ENCODE assay signal across 1 cellular context in the genomic region with DNA sequence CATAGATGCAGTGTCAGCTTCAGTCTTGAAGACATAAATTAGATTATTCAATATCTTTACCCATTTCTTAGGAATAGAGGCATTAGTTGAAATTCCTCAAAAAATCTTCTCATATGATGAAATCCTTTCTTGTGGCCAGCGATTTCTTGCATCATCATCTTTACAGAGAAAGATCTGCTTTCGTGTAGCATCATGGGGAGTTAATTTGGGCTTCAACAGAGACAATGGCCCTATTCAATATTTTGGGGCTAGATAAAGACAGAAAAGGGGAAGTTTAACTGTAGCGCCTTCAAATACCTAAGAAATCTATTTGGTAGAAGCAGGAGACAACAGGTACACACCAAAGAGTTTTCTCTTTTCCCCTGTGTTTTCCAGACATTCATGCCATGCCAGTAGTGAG.
TF ChIP-seq lines count a peak whose summit lies in the region.

No MANE protein-coding gene starts in this region.

TF ChIP-seq in K562, 482 proteins besides CTCF, POLR2A, EP300 and RAD21 (continued from another document):
- TF ChIP-seq, protein P1, sequence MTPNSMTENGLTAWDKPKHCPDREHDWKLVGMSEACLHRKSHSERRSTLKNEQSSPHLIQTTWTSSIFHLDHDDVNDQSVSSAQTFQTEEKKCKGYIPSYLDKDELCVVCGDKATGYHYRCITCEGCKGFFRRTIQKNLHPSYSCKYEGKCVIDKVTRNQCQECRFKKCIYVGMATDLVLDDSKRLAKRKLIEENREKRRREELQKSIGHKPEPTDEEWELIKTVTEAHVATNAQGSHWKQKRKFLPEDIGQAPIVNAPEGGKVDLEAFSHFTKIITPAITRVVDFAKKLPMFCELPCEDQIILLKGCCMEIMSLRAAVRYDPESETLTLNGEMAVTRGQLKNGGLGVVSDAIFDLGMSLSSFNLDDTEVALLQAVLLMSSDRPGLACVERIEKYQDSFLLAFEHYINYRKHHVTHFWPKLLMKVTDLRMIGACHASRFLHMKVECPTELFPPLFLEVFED (CRISPR knock-in tag; conservative IDR thresholded peaks at IDR 0.05): no peak
- TF ChIP-seq EGR1 (conservative IDR thresholded peaks at IDR 0.05) (no peak), NCOR1 (IDR thresholded peaks at IDR 0.05) (no peak), CEBPB (tag; IDR thresholded peaks at IDR 0.05) (peak; percentile 73), MCM5 (IDR thresholded peaks at IDR 0.05; ENCODE audit: low read depth) (no peak), CREBBP (IDR thresholded peaks at IDR 0.05; ENCODE audit: low read depth, low read length) (no peak), ZFP1 (CRISPR knock-in tag; IDR thresholded peaks at IDR 0.05) (no peak), CEBPG (CRISPR knock-in tag; IDR thresholded peaks at IDR 0.05) (no peak), CEBPG (tag; conservative IDR thresholded peaks at IDR 0.05 in 1 of 2, IDR thresholded peaks at IDR 0.05 in 1 of 2) (peak; percentile 90 to 91), TRIM28 (IDR thresholded peaks at IDR 0.05) (no peak)
- TF ChIP-seq, protein P2, sequence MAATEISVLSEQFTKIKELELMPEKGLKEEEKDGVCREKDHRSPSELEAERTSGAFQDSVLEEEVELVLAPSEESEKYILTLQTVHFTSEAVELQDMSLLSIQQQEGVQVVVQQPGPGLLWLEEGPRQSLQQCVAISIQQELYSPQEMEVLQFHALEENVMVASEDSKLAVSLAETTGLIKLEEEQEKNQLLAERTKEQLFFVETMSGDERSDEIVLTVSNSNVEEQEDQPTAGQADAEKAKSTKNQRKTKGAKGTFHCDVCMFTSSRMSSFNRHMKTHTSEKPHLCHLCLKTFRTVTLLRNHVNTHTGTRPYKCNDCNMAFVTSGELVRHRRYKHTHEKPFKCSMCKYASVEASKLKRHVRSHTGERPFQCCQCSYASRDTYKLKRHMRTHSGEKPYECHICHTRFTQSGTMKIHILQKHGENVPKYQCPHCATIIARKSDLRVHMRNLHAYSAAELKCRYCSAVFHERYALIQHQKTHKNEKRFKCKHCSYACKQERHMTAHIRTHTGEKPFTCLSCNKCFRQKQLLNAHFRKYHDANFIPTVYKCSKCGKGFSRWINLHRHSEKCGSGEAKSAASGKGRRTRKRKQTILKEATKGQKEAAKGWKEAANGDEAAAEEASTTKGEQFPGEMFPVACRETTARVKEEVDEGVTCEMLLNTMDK (IDR thresholded peaks at IDR 0.05; ENCODE audit: borderline replicate concordance, insufficient read depth, low read depth, low read length, poor library complexity, severe bottlenecking): no peak
- TF ChIP-seq, protein P3, sequence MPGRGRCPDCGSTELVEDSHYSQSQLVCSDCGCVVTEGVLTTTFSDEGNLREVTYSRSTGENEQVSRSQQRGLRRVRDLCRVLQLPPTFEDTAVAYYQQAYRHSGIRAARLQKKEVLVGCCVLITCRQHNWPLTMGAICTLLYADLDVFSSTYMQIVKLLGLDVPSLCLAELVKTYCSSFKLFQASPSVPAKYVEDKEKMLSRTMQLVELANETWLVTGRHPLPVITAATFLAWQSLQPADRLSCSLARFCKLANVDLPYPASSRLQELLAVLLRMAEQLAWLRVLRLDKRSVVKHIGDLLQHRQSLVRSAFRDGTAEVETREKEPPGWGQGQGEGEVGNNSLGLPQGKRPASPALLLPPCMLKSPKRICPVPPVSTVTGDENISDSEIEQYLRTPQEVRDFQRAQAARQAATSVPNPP (IDR thresholded peaks at IDR 0.05; ENCODE audit: borderline replicate concordance, insufficient read depth, insufficient read length): no peak
- TF ChIP-seq, protein P4, sequence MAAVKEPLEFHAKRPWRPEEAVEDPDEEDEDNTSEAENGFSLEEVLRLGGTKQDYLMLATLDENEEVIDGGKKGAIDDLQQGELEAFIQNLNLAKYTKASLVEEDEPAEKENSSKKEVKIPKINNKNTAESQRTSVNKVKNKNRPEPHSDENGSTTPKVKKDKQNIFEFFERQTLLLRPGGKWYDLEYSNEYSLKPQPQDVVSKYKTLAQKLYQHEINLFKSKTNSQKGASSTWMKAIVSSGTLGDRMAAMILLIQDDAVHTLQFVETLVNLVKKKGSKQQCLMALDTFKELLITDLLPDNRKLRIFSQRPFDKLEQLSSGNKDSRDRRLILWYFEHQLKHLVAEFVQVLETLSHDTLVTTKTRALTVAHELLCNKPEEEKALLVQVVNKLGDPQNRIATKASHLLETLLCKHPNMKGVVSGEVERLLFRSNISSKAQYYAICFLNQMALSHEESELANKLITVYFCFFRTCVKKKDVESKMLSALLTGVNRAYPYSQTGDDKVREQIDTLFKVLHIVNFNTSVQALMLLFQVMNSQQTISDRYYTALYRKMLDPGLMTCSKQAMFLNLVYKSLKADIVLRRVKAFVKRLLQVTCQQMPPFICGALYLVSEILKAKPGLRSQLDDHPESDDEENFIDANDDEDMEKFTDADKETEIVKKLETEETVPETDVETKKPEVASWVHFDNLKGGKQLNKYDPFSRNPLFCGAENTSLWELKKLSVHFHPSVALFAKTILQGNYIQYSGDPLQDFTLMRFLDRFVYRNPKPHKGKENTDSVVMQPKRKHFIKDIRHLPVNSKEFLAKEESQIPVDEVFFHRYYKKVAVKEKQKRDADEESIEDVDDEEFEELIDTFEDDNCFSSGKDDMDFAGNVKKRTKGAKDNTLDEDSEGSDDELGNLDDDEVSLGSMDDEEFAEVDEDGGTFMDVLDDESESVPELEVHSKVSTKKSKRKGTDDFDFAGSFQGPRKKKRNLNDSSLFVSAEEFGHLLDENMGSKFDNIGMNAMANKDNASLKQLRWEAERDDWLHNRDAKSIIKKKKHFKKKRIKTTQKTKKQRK (IDR thresholded peaks at IDR 0.05; ENCODE audit: borderline replicate concordance, low read depth, low read length): no peak
- TF ChIP-seq, protein P5, sequence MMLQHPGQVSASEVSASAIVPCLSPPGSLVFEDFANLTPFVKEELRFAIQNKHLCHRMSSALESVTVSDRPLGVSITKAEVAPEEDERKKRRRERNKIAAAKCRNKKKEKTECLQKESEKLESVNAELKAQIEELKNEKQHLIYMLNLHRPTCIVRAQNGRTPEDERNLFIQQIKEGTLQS (IDR thresholded peaks at IDR 0.05): peak; percentile 87
- TF ChIP-seq, protein P5 (CRISPR knock-in tag; conservative IDR thresholded peaks at IDR 0.05): no peak
